In the genomic region with DNA sequence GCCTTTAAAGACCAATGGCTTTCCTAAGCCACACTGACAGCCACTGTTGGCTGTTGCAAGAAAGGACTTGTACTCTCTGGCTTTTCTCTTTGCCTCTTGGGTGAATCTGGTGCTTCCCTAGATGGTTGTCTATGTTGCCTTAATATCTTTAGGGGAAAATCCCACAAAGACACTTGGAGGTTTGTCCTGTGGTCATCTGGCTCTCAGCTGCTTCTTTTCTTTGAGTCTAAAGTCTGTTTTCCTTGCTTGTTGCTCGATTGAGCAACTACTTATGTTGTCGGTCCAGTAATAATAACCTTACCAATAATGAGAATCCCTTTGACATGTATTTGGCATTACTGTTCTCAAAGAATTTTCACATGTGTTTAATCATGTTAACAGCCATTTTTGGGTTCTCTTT, we compare ENCODE assay signal across 22 cellular contexts.
"Had no signal": no experiment of that assay in that cellular context is flagged by ENCODE, and none has a peak within 500 bp of the region (broad histone marks: within the 10 kb centered on the region; RNA-seq: fewer than 3 reads in every experiment).

No MANE protein-coding gene starts in this region.

- ATAC-seq: left lobe of liver; mucosa of descending colon; naive thymus-derived CD4-positive, alpha-beta T cell; natural killer cell treated with Interleukin-12 subunit alpha and Interleukin-12 subunit beta and Interleukin-15 and Interleukin-18, amount 100 ng/mL, for 72 hours; stimulated activated effector memory CD8-positive, alpha-beta T cell treated with anti-CD3 and anti-CD28 coated beads, Interleukin-12 subunit alpha, Interleukin-12 subunit beta, amount 100 ng/mL, for 72 hours; upper lobe of right lung had no signal

- H3K79me2 ChIP-seq: hepatocyte had no signal

- H3K4me2 ChIP-seq: hepatocyte had no signal

- FAIRE-seq: small intestine, urothelium cell line had no signal

- H3K27ac ChIP-seq: hepatocyte, ovary, right atrium auricular region, sigmoid colon, spleen, suprapubic skin, thoracic aorta, tibial artery, upper lobe of right lung had no signal

- H3K9me3 ChIP-seq: mucosa of descending colon, ovary, right atrium auricular region, sigmoid colon, spleen, suprapubic skin, thoracic aorta, tibial artery, upper lobe of right lung had no signal

- H3K36me3 ChIP-seq: ovary, right atrium auricular region, sigmoid colon, spleen, suprapubic skin, thoracic aorta, tibial artery, upper lobe of right lung had no signal

- H3K4me3 ChIP-seq: hepatocyte, lung, mucosa of descending colon, ovary, right atrium auricular region, sigmoid colon, spleen, suprapubic skin, thoracic aorta, tibial artery, upper lobe of right lung had no signal

- H3K27me3 ChIP-seq: hepatocyte, ovary, right atrium auricular region, sigmoid colon, spleen, suprapubic skin, tibial artery, upper lobe of right lung had no signal

- H2AFZ ChIP-seq: hepatocyte had no signal

- DNase-seq: islet precursor cell; midbrain; mucosa of descending colon; naive thymus-derived CD4-positive, alpha-beta T cell; ovary; sigmoid colon; small intestine; spleen; stimulated activated CD4-positive, alpha-beta T cell treated with anti-CD3 and anti-CD28 coated beads, Interleukin-4, amount 100 ng/mL, for 24 hours; stimulated activated naive CD4-positive, alpha-beta T cell; tibial artery; trophoblast cell; upper lobe of right lung had no signal
